In the genomic region with DNA sequence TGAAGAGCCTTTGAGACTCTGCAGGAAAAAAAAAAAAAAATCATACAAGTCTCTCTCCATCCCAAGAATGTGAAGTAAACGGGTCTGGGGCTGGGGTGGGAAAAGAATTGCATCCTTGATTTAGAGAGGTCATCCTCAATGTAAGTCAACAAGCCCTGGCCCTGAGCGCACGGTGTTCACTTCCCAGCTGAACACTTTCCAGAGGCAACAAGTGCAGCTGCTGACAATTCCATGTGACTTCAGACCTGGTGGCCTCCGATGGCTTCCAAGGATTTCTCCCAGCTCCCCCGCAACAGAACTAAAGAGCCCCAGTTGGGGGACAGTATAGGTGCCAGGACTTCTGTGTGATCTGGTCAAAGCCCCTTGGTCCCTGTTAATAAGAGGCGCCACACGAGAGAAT, we compare ENCODE assay signal across 18 cellular contexts. TPM values are rescaled to one million over a fixed set of nuclear protein-coding genes. Genes with fewer than 3 reads are reported as not detected.
A peak's percentile ranks its signal among the peaks of the same experiment; 100 is the strongest.
DNase-seq lines count a peak whose midpoint lies in the region; ATAC-seq and TF ChIP-seq lines count a peak whose summit lies in the region.
"Had no signal": no experiment of that assay in that cellular context is flagged by ENCODE, and none has a peak within 500 bp of the region (broad histone marks: within the 10 kb centered on the region; RNA-seq: fewer than 3 reads in every experiment).

No MANE protein-coding gene starts in this region.

- H3K9ac ChIP-seq in mesendoderm (ENCODE audit: low read length) = no peak overlapping the region

- peak overlapping the region in 4 of 5 experiments; percentile 22 to 91 (median 38) for H3K27ac Mint-ChIP-seq in brain
- no peak overlapping the region for H3K27ac Mint-ChIP-seq in endothelial cell (ENCODE audit: unreplicated experiment)
- no peak overlapping the region for H3K27ac Mint-ChIP-seq in effector memory CD8-positive, alpha-beta T cell
- H3K27ac Mint-ChIP-seq: activated T-helper 17 cell treated with anti-CD3 and anti-CD28 coated beads, Interleukin-2, amount 50 U/mL, for 72 hours; T-helper 1 cell treated with Interleukin-12 subunit alpha and Interleukin-12 subunit beta and Interleukin-4 antibody, amounts not matched to agents 30 μg/mL and 1 μg/mL, for 36 hours had no signal

- no peak overlapping the region for H2AK5ac ChIP-seq in mesendoderm (ENCODE audit: low read length)

- peak; percentile 60 for DNase-seq in Right ventricle myocardium superior
- DNase-seq in myocyte (ENCODE audit: low read depth) = peak; percentile 37
- peak; percentile 54 to 63 for DNase-seq in thyroid gland
- no peak for DNase-seq in endothelial cell (ENCODE audit: low spot score)
- no peak for DNase-seq in effector memory CD8-positive, alpha-beta T cell
- no peak for DNase-seq in HT-29 (ENCODE audit: low spot score)
- DNase-seq in mesendoderm = no peak
- DNase-seq: GF-D8; mesenchymal stem cell; MG63; NCI-H1694 treated with DMSO at 0.1 percent for 48 hours; NCI-H345; NK-92 treated with Interleukin-12 subunit alpha and Interleukin-12 subunit beta, amount 100 ng/mL, for 24 hours had no signal

- H3K79me1 ChIP-seq in mesendoderm (ENCODE audit: low read length) = no peaks in the 10 kb centered on the region

- no peak overlapping the region for H3K23ac ChIP-seq in mesendoderm (ENCODE audit: low read length)

- intact Hi-C loops in Right ventricle myocardium superior (cut with DNase I) (loop anchor here (5.0 to 10.0 kb wide), 3 partner anchors 44 to 146 kb away; partner anchors contain the start of genes KMT5A and TMED2), thyroid gland (cut with DNase I) (loop anchor here (10.0 kb wide), 1 partner anchor 56 kb away; no protein-coding TSS in a partner anchor)

- H4K5ac ChIP-seq in mesendoderm (ENCODE audit: low read length) = no peak overlapping the region

- no peaks in the 10 kb centered on the region for H3K27me3 ChIP-seq in thyroid gland
- no peaks in the 10 kb centered on the region for H3K27me3 ChIP-seq in mesendoderm (ENCODE audit: insufficient read depth, low read length, poor library complexity)
- H3K27me3 ChIP-seq: MG63, tibial nerve had no signal

- no peak overlapping the region for H4K8ac ChIP-seq in mesendoderm (ENCODE audit: low read depth, low read length)

- H3K79me2 ChIP-seq in mesendoderm (ENCODE audit: control insufficient read depth, insufficient read depth, low read length) = no peaks in the 10 kb centered on the region

- H3K4me1 ChIP-seq in thyroid gland (peaks cover 24 to 45% of the 10 kb centered on the region in 2 donors), mesendoderm (ENCODE audit: control insufficient read depth, low read depth, low read length) (no peaks in the 10 kb centered on the region)

- H3K9me3 Mint-ChIP-seq in brain (peaks cover 0 to 6% (median 3%) of the 10 kb centered on the region in 5 experiments), endothelial cell (ENCODE audit: unreplicated experiment) (no peaks in the 10 kb centered on the region)
- H3K9me3 Mint-ChIP-seq in effector memory CD8-positive, alpha-beta T cell = no peaks in the 10 kb centered on the region
- H3K9me3 Mint-ChIP-seq: activated T-helper 17 cell treated with anti-CD3 and anti-CD28 coated beads, Interleukin-2, amount 50 U/mL, for 72 hours; T-helper 1 cell treated with Interleukin-12 subunit alpha and Interleukin-12 subunit beta and Interleukin-4 antibody, amounts not matched to agents 30 μg/mL and 1 μg/mL, for 36 hours had no signal

- peaks cover 32% of the 10 kb centered on the region for H3K4me1 Mint-ChIP-seq in brain
- H3K4me1 Mint-ChIP-seq in endothelial cell (ENCODE audit: unreplicated experiment) = peaks cover 9% of the 10 kb centered on the region
- H3K4me1 Mint-ChIP-seq in effector memory CD8-positive, alpha-beta T cell (ENCODE audit: low read depth in 2 of 2) = peaks cover 14 to 24% of the 10 kb centered on the region in 2 donors

- TF ChIP-seq CTCF in brain (conservative IDR thresholded peaks at IDR 0.05) = no peak
- TF ChIP-seq CTCF in thyroid gland (IDR thresholded peaks at IDR 0.05) = no peak
- TF ChIP-seq CTCF in endothelial cell (IDR thresholded peaks at IDR 0.05; ENCODE audit: unreplicated experiment) = no peak

- no peak for TF ChIP-seq POLR2A in thyroid gland (IDR thresholded peaks at IDR 0.05)

- WGBS in thyroid gland, 2 donors = 38 to 53% methylated on average over 5 to 7 of the region's 7 CpGs
- WGBS in mesendoderm (ENCODE audit: extremely low coverage, insufficient coverage, low lambda C conversion rate) = no CpG with 5 or more reads among the region's 7 CpGs

- H3K27me3 Mint-ChIP-seq in brain (peaks cover 9% of the 10 kb centered on the region), endothelial cell (ENCODE audit: unreplicated experiment) (peaks cover 3% of the 10 kb centered on the region)
- H3K27me3 Mint-ChIP-seq in effector memory CD8-positive, alpha-beta T cell = no peaks in the 10 kb centered on the region
- H3K27me3 Mint-ChIP-seq: activated T-helper 17 cell treated with anti-CD3 and anti-CD28 coated beads, Interleukin-2, amount 50 U/mL, for 72 hours had no signal

- no peaks in the 10 kb centered on the region for H3K9me3 ChIP-seq in thyroid gland
- H3K9me3 ChIP-seq: MG63, tibial nerve had no signal

- no peak overlapping the region for H3K4ac ChIP-seq in mesendoderm (ENCODE audit: low read depth, low read length)

- H3K18ac ChIP-seq in mesendoderm (ENCODE audit: low read length) = no peak overlapping the region

- H3K27ac ChIP-seq in thyroid gland = peak overlapping the region; percentile 17 to 77 (median 63)
- no peak overlapping the region for H3K27ac ChIP-seq in mesendoderm (ENCODE audit: low read depth, low read length)

- H3K4me3 ChIP-seq in thyroid gland (replicated peaks in 1 of 3) (no peak overlapping the region), mesendoderm (ENCODE audit: low read length) (no peak overlapping the region)
- H3K4me3 ChIP-seq: skin epidermis, tibial nerve had no signal

- no peak overlapping the region for H3K4me2 ChIP-seq in mesendoderm (ENCODE audit: low read length)

- H3K4me3 Mint-ChIP-seq in brain (peak overlapping the region in 4 of 5 experiments; percentile 83 to 92 (median 88)), endothelial cell (ENCODE audit: unreplicated experiment) (no peak overlapping the region)
- H3K4me3 Mint-ChIP-seq in effector memory CD8-positive, alpha-beta T cell = no peak overlapping the region

- no peak overlapping the region for H2BK5ac ChIP-seq in mesendoderm (ENCODE audit: low read length)

- no peak overlapping the region for H2BK15ac ChIP-seq in mesendoderm (replicated peaks; ENCODE audit: low read depth)

- no peaks in the 10 kb centered on the region for H3K36me3 ChIP-seq in thyroid gland
- H3K36me3 ChIP-seq in mesendoderm (ENCODE audit: control insufficient read depth, insufficient read depth, low read length) = no peaks in the 10 kb centered on the region

- peak; percentile 63 for ATAC-seq in Right ventricle myocardium superior (ENCODE audit: poor library complexity)
- ATAC-seq in effector memory CD8-positive, alpha-beta T cell (replicated peaks) = no peak

- H3K36me3 Mint-ChIP-seq in brain (peaks cover 32% of the 10 kb centered on the region), endothelial cell (ENCODE audit: low read depth, unreplicated experiment) (peaks cover 20% of the 10 kb centered on the region)
- H3K36me3 Mint-ChIP-seq in effector memory CD8-positive, alpha-beta T cell (ENCODE audit: insufficient read depth) = no peaks in the 10 kb centered on the region

- no peak overlapping the region for H2BK120ac ChIP-seq in mesendoderm (ENCODE audit: low read depth, low read length)

- H3K56ac ChIP-seq in mesendoderm (ENCODE audit: low read length) = no peak overlapping the region

RNA-seq across cellular contexts. Expression of gene RILPL1, which starts 2.4 kb away (rescaled TPM):
- polyA plus RNA-seq in brain (ENCODE audit: insufficient read depth, low read depth, low replicate concordance) = 18.2 TPM
- total RNA-seq in Right ventricle myocardium superior = 92.4 TPM
- 30.3 and 43.4 TPM in 2 replicates for total RNA-seq in myocyte
- 50.4 TPM for polyA plus RNA-seq in myocyte (2012)
- 10 to 100 TPM; 22.0 to 37.8 (median 31.6) TPM for total RNA-seq in thyroid gland
- total RNA-seq in endothelial cell (ENCODE audit: unreplicated experiment) = 19.8 TPM
- 1.7 and 2.4 TPM in 2 replicates for total RNA-seq in HT-29 (2014; rRNA removed; shearing (Covaris generic))
- polyA plus RNA-seq in mesendoderm (2013, experiment 1 of 2) = 3.4 TPM
- polyA plus RNA-seq in mesendoderm (2013, experiment 2 of 2) = 3.9 TPM

RNA-seq across cellular contexts. Expression of gene TMED2, which starts 53.3 kb away (rescaled TPM):
- polyA plus RNA-seq in brain (ENCODE audit: insufficient read depth, low read depth, low replicate concordance) = 84.1 TPM
- total RNA-seq in Right ventricle myocardium superior = 155 TPM
- total RNA-seq in myocyte = 297 and 305 TPM in 2 replicates
- 216 TPM for polyA plus RNA-seq in myocyte (2012)
- total RNA-seq in thyroid gland = 100 to 1,000 TPM; 213 to 244 (median 220) TPM
- 167 TPM for total RNA-seq in endothelial cell (ENCODE audit: unreplicated experiment)
- 255 and 282 TPM in 2 replicates for total RNA-seq in HT-29 (2014; rRNA removed; shearing (Covaris generic))
- polyA plus RNA-seq in mesendoderm (2013, experiment 1 of 2) = 168 TPM
- 166 TPM for polyA plus RNA-seq in mesendoderm (2013, experiment 2 of 2)

Comparison
In these comparisons a context has a peak if more than half of its experiments do, and no peak if none do; other contexts are left out.
1. H3K27ac Mint-ChIP-seq: peak in brain (4 of 5); none in endothelial cell (single experiment) and effector memory CD8-positive, alpha-beta T cell (0 of 2).
2. H3K4me3 Mint-ChIP-seq: peak in brain (4 of 5); none in endothelial cell (single experiment) and effector memory CD8-positive, alpha-beta T cell (0 of 2).
3. DNase-seq: peak in Right ventricle myocardium superior (single experiment), myocyte (single experiment) and thyroid gland (2 of 2); none in endothelial cell (single experiment), effector memory CD8-positive, alpha-beta T cell (0 of 3), HT-29 (single experiment) and mesendoderm (single experiment).